Comparison of ENCODE assay signal across 13 cellular contexts in genomic region chr10:74746813-74747212, GRCh38.
A peak's percentile ranks its signal among the peaks of the same experiment; 100 is the strongest.
DNase-seq lines count a peak whose midpoint lies in the region; ATAC-seq and TF ChIP-seq lines count a peak whose summit lies in the region.
"Had no signal": no experiment of that assay in that cellular context is flagged by ENCODE, and none has a peak within 500 bp of the region (broad histone marks: within the 10 kb centered on the region; RNA-seq: fewer than 3 reads in every experiment).

No MANE protein-coding gene starts in this region.

- H3K27me3 ChIP-seq in BJ (ENCODE audit: control insufficient read depth, insufficient read depth, low read length) (no peaks in the 10 kb centered on the region), neuronal stem cell (ENCODE audit: control insufficient read depth in 3 of 3, insufficient read depth in 3 of 3, low read depth in 1 of 3, low read length in 3 of 3) (no peaks in the 10 kb centered on the region)

- H2BK12ac ChIP-seq in neuronal stem cell (ENCODE audit: low read length) = no peak overlapping the region

- CTCF ChIA-PET in BJ (lab: Yijun Ruan, JAX) = no interaction called here
- CTCF ChIA-PET in WTC11 (lab: Charles Lee) = interaction anchor here (0.6 to 1.1 kb wide), 2 partner anchors 273 to 619 kb away, joined by 3 to 4 read pairs; no protein-coding TSS in a partner anchor

- no peaks in the 10 kb centered on the region for H3K36me3 ChIP-seq in BJ (ENCODE audit: control insufficient read depth, insufficient read depth, low read length)
- H3K36me3 ChIP-seq in neuronal stem cell (replicated peaks in 1 of 2; ENCODE audit: control insufficient read depth in 2 of 2, insufficient read depth in 2 of 2, low read length in 2 of 2) = no peaks in the 10 kb centered on the region

- peak overlapping the region; percentile 60 for H3K18ac ChIP-seq in neuronal stem cell (ENCODE audit: low read length)

- no peak overlapping the region for H3K4me3 Mint-ChIP-seq in WTC11
- H3K4me3 Mint-ChIP-seq: CD4-positive, alpha-beta T cell had no signal

- no peak overlapping the region for H2BK15ac ChIP-seq in neuronal stem cell (ENCODE audit: low read length)

- H3K4me3 ChIP-seq in AG10803 (ENCODE audit: low read length) (no peak overlapping the region), BJ (ENCODE audit: low read depth, low read length) (no peak overlapping the region), neuronal stem cell (ENCODE audit: low read length in 2 of 2) (no peak overlapping the region)
- H3K4me3 ChIP-seq: A549 had no signal

- H3K27ac ChIP-seq in neuronal stem cell (replicated peaks; ENCODE audit: low read length) = no peak overlapping the region
- H3K27ac ChIP-seq: A549 had no signal

- H4K91ac ChIP-seq in neuronal stem cell (ENCODE audit: low read depth, low read length, poor library complexity) = no peak overlapping the region

- no peak overlapping the region for H3K9ac ChIP-seq in neuronal stem cell (ENCODE audit: low read depth, low read length, poor library complexity)

- POLR2A ChIA-PET in BJ (lab: Charles Lee) (no interaction called here), WTC11 (lab: Charles Lee) (interaction anchor here (0.5 to 0.7 kb wide), 2 partner anchors 197 to 360 kb away, joined by 3 read pairs; no protein-coding TSS in a partner anchor)

- H2BK5ac ChIP-seq in neuronal stem cell (ENCODE audit: low read length) = no peak overlapping the region

- no peaks in the 10 kb centered on the region for H3K9me3 Mint-ChIP-seq in WTC11
- H3K9me3 Mint-ChIP-seq: CD4-positive, alpha-beta T cell had no signal

- no peak overlapping the region for H4K8ac ChIP-seq in neuronal stem cell (ENCODE audit: low read depth, low read length)

- no peak overlapping the region for H3K27ac Mint-ChIP-seq in WTC11
- H3K27ac Mint-ChIP-seq: CD4-positive, alpha-beta T cell had no signal

- H3K9me3 ChIP-seq in neuronal stem cell (replicated peaks in 1 of 2; ENCODE audit: control insufficient read depth in 2 of 2, insufficient read depth in 1 of 2, low read depth in 1 of 2, low read length in 2 of 2) = no peaks in the 10 kb centered on the region
- H3K9me3 ChIP-seq: A549 had no signal

- no peak overlapping the region for H3K23ac ChIP-seq in neuronal stem cell (ENCODE audit: low read depth, low read length, poor library complexity)

- ATAC-seq in WTC11 (peak; percentile 26; the same call in 1 of the 2 replicates), GM19395 (IDR thresholded peaks at IDR 0.05; ENCODE audit: unreplicated experiment) (no peak), GM19324 (IDR thresholded peaks at IDR 0.05; ENCODE audit: low FRiP score, unreplicated experiment) (no peak)
- ATAC-seq: A549, HCT116, HepG2 had no signal

- no peaks in the 10 kb centered on the region for H3K79me1 ChIP-seq in neuronal stem cell (ENCODE audit: low read depth, low read length)

- H2BK120ac ChIP-seq in neuronal stem cell (ENCODE audit: low read depth, low read length) = no peak overlapping the region

- peak overlapping the region; percentile 5 for H2AFZ ChIP-seq in neuronal stem cell (ENCODE audit: low read length)

- H3K27me3 Mint-ChIP-seq in WTC11 (ENCODE audit: low read depth) = no peaks in the 10 kb centered on the region
- H3K27me3 Mint-ChIP-seq: CD4-positive, alpha-beta T cell had no signal

- TF ChIP-seq CTCF in AG10803 (conservative IDR thresholded peaks at IDR 0.05; ENCODE audit: low read length) (no peak; the same call in 1 of the 2 replicates), BJ (IDR thresholded peaks at IDR 0.05; ENCODE audit: insufficient read depth, low read depth, low read length) (no peak), WTC11 (IDR thresholded peaks at IDR 0.05) (no peak)

- H3K4me1 Mint-ChIP-seq in WTC11 = no peaks in the 10 kb centered on the region

- DNase-seq in AG10803 (ENCODE audit: low read depth) (peak; percentile 71), BJ (ENCODE audit: low read depth) (peak; percentile 6), WTC11 (ENCODE audit: low spot score) (no peak), neuronal stem cell (ENCODE audit: low spot score) (no peak)
- DNase-seq: C1 segment of cervical spinal cord; Calu3; CD4-positive, alpha-beta T cell; DMS 273 treated with DMSO at 0.1 percent for 48 hours had no signal

- H3K4ac ChIP-seq in neuronal stem cell (ENCODE audit: low read length) = no peak overlapping the region

- no peaks in the 10 kb centered on the region for H3K36me3 Mint-ChIP-seq in WTC11

- H3K14ac ChIP-seq in neuronal stem cell (ENCODE audit: low read length) = no peak overlapping the region

- H2AK5ac ChIP-seq in neuronal stem cell (ENCODE audit: low read depth, low read length) = no peak overlapping the region

- H3K4me1 ChIP-seq in neuronal stem cell (ENCODE audit: control insufficient read depth in 2 of 2, insufficient read depth in 1 of 2, low read depth in 1 of 2, low read length in 2 of 2) = peaks cover 0 to 9% of the 10 kb centered on the region in 2 donors
- H3K4me1 ChIP-seq: A549 had no signal

- WGBS in neuronal stem cell (ENCODE audit: extremely low coverage in 2 of 2, insufficient read length in 2 of 2, insufficient replicate concordance in 1 of 2), 2 donors = no CpG with 5 or more reads among the region's 14 CpGs

- no peak overlapping the region for H3K4me2 ChIP-seq in neuronal stem cell (ENCODE audit: insufficient read depth, low read length, poor library complexity, severe bottlenecking)
- H3K4me2 ChIP-seq: A549 had no signal

TF ChIP-seq in WTC11, 78 proteins besides CTCF, POLR2A, EP300 and RAD21:
- TF ChIP-seq CDX4 (CRISPR knock-in tag; IDR thresholded peaks at IDR 0.05; ENCODE audit: borderline replicate concordance) (no peak), NFE2L1 (CRISPR knock-in tag; IDR thresholded peaks at IDR 0.05) (no peak), TCF7 (CRISPR knock-in tag; IDR thresholded peaks at IDR 0.05; ENCODE audit: low read depth) (no peak), ZMAT4 (CRISPR knock-in tag; IDR thresholded peaks at IDR 0.05) (no peak), ZBTB21 (CRISPR knock-in tag; IDR thresholded peaks at IDR 0.05; ENCODE audit: borderline replicate concordance) (no peak), ZNF121 (CRISPR knock-in tag; IDR thresholded peaks at IDR 0.05) (no peak), ZNF232 (CRISPR knock-in tag; IDR thresholded peaks at IDR 0.05) (no peak), TEAD1 (CRISPR knock-in tag; IDR thresholded peaks at IDR 0.05) (no peak)

Comparison
In these comparisons a context has a peak if more than half of its experiments do, and no peak if none do; other contexts are left out.
1. DNase-seq: peak in AG10803 (single experiment) and BJ (single experiment); none in WTC11 (single experiment) and neuronal stem cell (single experiment).